ENCODE assay signal across 29 cellular contexts in genomic region chr3:71172176-71172575, GRCh38.
DNase-seq lines count a peak whose midpoint lies in the region; ATAC-seq, FAIRE-seq and TF ChIP-seq lines count a peak whose summit lies in the region.
"Had no signal": no experiment of that assay in that cellular context is flagged by ENCODE, and none has a peak within 500 bp of the region (broad histone marks: within the 10 kb centered on the region; RNA-seq: fewer than 3 reads in every experiment).

No MANE protein-coding gene starts in this region.

- no peak overlapping the region for H3K27ac ChIP-seq in CD8-positive, alpha-beta T cell (ENCODE audit: low read depth, low read length)
- H3K27ac ChIP-seq in astrocyte (ENCODE audit: low read depth, low read length) (peak overlapping the region; percentile 81), subcutaneous abdominal adipose tissue (ENCODE audit: low read depth, low read length) (peak overlapping the region; percentile 89)
- H3K27ac ChIP-seq: epithelial cell of prostate had no signal

- H4K20me1 ChIP-seq in astrocyte (ENCODE audit: insufficient read depth, low read length) = no peaks in the 10 kb centered on the region

- ATAC-seq in CD8-positive, alpha-beta T cell = no peak
- ATAC-seq: activated T-cell treated with anti-CD3 and anti-CD28 coated beads, Interleukin-2, amount 50 U/mL, for 72 hours; natural killer cell treated with Interleukin-12 subunit alpha and Interleukin-12 subunit beta and Interleukin-15 and Interleukin-18, amount 100 ng/mL, for 72 hours had no signal

- no peak for DNase-seq in CD8-positive, alpha-beta T cell
- no peak for DNase-seq in astrocyte (ENCODE audit: low read depth)
- DNase-seq in nephron progenitor cell = no peak
- no peak for DNase-seq in CD14-positive monocyte (ENCODE audit: low spot score)
- DNase-seq in NCI-H187 (lab: John Stamatoyannopoulos, UW) = no peak
- no peak for DNase-seq in NCI-H2029 (lab: John Stamatoyannopoulos, UW)
- DNase-seq: activated CD4-positive, alpha-beta T cell treated with anti-CD3 and anti-CD28 coated beads for 4 hours; activated naive CD4-positive, alpha-beta T cell treated with Interleukin-2 at 50 U/mL for 16 hours; activated T-cell treated with anti-CD3 and anti-CD28 coated beads, Interleukin-2, amount 50 U/mL, for 72 hours; CD4-positive, alpha-beta memory T cell; cerebellar nuclear complex; DMS53; GOT3; hypothalamus; islet precursor cell; left ventricle myocardium superior; NCI-H1105 treated with DMSO at 0.1 percent for 48 hours; NCI-H2081; NCI-H345; NCI-H82; posterior cingulate gyrus; SK-N-SH; T-helper 2 cell had no signal

- H3K9me3 ChIP-seq in CD8-positive, alpha-beta T cell (ENCODE audit: low read length) = no peaks in the 10 kb centered on the region
- H3K9me3 ChIP-seq in astrocyte (ENCODE audit: insufficient read depth, low read depth, low read length) = no peaks in the 10 kb centered on the region
- no peaks in the 10 kb centered on the region for H3K9me3 ChIP-seq in subcutaneous abdominal adipose tissue (ENCODE audit: control insufficient read depth in 5 of 5, low read length in 5 of 5)
- H3K9me3 ChIP-seq: SK-N-SH had no signal

- H3K4me3 ChIP-seq in CD8-positive, alpha-beta T cell (ENCODE audit: low read depth, low read length) = no peak overlapping the region
- H3K4me3 ChIP-seq in astrocyte (ENCODE audit: insufficient read depth, low read depth, low read length) (no peak overlapping the region), subcutaneous abdominal adipose tissue (ENCODE audit: low read depth in 1 of 5, low read length in 5 of 5) (peak overlapping the region in 1 of 5 donors; percentile 24)

- H3K27me3 ChIP-seq in CD8-positive, alpha-beta T cell (ENCODE audit: insufficient read depth, low read length) = no peaks in the 10 kb centered on the region
- no peaks in the 10 kb centered on the region for H3K27me3 ChIP-seq in astrocyte (ENCODE audit: insufficient read depth, low read length)
- H3K27me3 ChIP-seq in subcutaneous abdominal adipose tissue (ENCODE audit: control insufficient read depth in 5 of 5, insufficient read depth in 4 of 5, low read length in 5 of 5) = no peaks in the 10 kb centered on the region

- peak overlapping the region; percentile 52 for H3K27ac Mint-ChIP-seq in CD8-positive, alpha-beta T cell
- H3K27ac Mint-ChIP-seq in astrocyte (ENCODE audit: unreplicated experiment) = peak overlapping the region; percentile 92
- peak overlapping the region; percentile 76 for H3K27ac Mint-ChIP-seq in nephron progenitor cell
- H3K27ac Mint-ChIP-seq in CD14-positive monocyte = no peak overlapping the region
- H3K27ac Mint-ChIP-seq: natural killer cell treated with Interleukin-12 subunit alpha and Interleukin-12 subunit beta and Interleukin-15 and Interleukin-18, amount 100 ng/mL, for 72 hours had no signal

- H3K79me2 ChIP-seq in astrocyte (ENCODE audit: insufficient read depth, low read length) = no peaks in the 10 kb centered on the region

- FAIRE-seq in astrocyte (lab: Jason Lieb, UNC) = peak; percentile 55
- FAIRE-seq: frontal cortex, G401.6, urothelium cell line had no signal

- CTCF ChIA-PET in CD8-positive, alpha-beta T cell (lab: Charles Lee) = no interaction called here

- peaks cover 53% of the 10 kb centered on the region for H3K4me1 Mint-ChIP-seq in CD8-positive, alpha-beta T cell (ENCODE audit: low read depth)
- H3K4me1 Mint-ChIP-seq in astrocyte (ENCODE audit: low read depth, unreplicated experiment) = peaks cover 36% of the 10 kb centered on the region
- H3K4me1 Mint-ChIP-seq in nephron progenitor cell = peaks cover 91% of the 10 kb centered on the region
- H3K4me1 Mint-ChIP-seq in CD14-positive monocyte = peaks cover 21% of the 10 kb centered on the region

- no peak for TF ChIP-seq CTCF in CD8-positive, alpha-beta T cell (IDR thresholded peaks at IDR 0.05)
- TF ChIP-seq CTCF in astrocyte (IDR thresholded peaks at IDR 0.05; ENCODE audit: insufficient read depth, low read depth, low read length) (no peak), nephron progenitor cell (IDR thresholded peaks at IDR 0.05) (no peak), CD14-positive monocyte (IDR thresholded peaks at IDR 0.05) (no peak)

- H3K4me1 ChIP-seq in CD8-positive, alpha-beta T cell (ENCODE audit: insufficient read depth, low read length) = peaks cover 6% of the 10 kb centered on the region
- H3K4me1 ChIP-seq in astrocyte (ENCODE audit: insufficient read depth, low read length) (peaks cover 42% of the 10 kb centered on the region), subcutaneous abdominal adipose tissue (ENCODE audit: control insufficient read depth in 5 of 5, insufficient read depth in 5 of 5, low read length in 5 of 5) (peaks cover 0 to 28% (median 14%) of the 10 kb centered on the region in 5 donors)

- peak overlapping the region; percentile 40 for H3K4me2 ChIP-seq in astrocyte (ENCODE audit: low read length)
- H3K4me2 ChIP-seq: SK-N-SH had no signal

- H3K36me3 Mint-ChIP-seq in CD8-positive, alpha-beta T cell = peaks cover 76% of the 10 kb centered on the region
- H3K36me3 Mint-ChIP-seq in astrocyte (ENCODE audit: low read depth, unreplicated experiment) (peaks cover 19% of the 10 kb centered on the region), nephron progenitor cell (ENCODE audit: low read depth) (peaks cover 24% of the 10 kb centered on the region), CD14-positive monocyte (peaks cover 30 to 33% of the 10 kb centered on the region in 2 donors)
- H3K36me3 Mint-ChIP-seq: natural killer cell treated with Interleukin-12 subunit alpha and Interleukin-12 subunit beta and Interleukin-15 and Interleukin-18, amount 100 ng/mL, for 72 hours had no signal

- POLR2A ChIA-PET in CD8-positive, alpha-beta T cell (lab: Charles Lee) = no interaction called here

- intact Hi-C loops in CD8-positive, alpha-beta T cell (cut with DNase I, micrococcal nuclease) = no loop called here
- intact Hi-C loops in CD14-positive monocyte (cut with micrococcal nuclease) = no loop called here

- H3K9me3 Mint-ChIP-seq in CD8-positive, alpha-beta T cell = no peaks in the 10 kb centered on the region
- H3K9me3 Mint-ChIP-seq in astrocyte (ENCODE audit: unreplicated experiment) = no peaks in the 10 kb centered on the region
- peaks cover under 1% of the 10 kb centered on the region for H3K9me3 Mint-ChIP-seq in nephron progenitor cell
- no peaks in the 10 kb centered on the region for H3K9me3 Mint-ChIP-seq in CD14-positive monocyte
- H3K9me3 Mint-ChIP-seq: activated T-cell treated with anti-CD3 and anti-CD28 coated beads, Interleukin-2, amount 50 U/mL, for 72 hours; CD4-positive, alpha-beta memory T cell; natural killer cell treated with Interleukin-12 subunit alpha and Interleukin-12 subunit beta and Interleukin-15 and Interleukin-18, amount 100 ng/mL, for 72 hours had no signal

- H3K27me3 Mint-ChIP-seq in CD8-positive, alpha-beta T cell (ENCODE audit: low read depth) = no peaks in the 10 kb centered on the region
- H3K27me3 Mint-ChIP-seq in astrocyte (ENCODE audit: low read depth, unreplicated experiment) (no peaks in the 10 kb centered on the region), nephron progenitor cell (ENCODE audit: low read depth, poor library complexity) (peaks cover 3% of the 10 kb centered on the region), CD14-positive monocyte (ENCODE audit: low read depth in 3 of 3) (peaks cover 0 to 1% (median 1%) of the 10 kb centered on the region in 3 donors)
- H3K27me3 Mint-ChIP-seq: CD4-positive, alpha-beta memory T cell; natural killer cell treated with Interleukin-12 subunit alpha and Interleukin-12 subunit beta and Interleukin-15 and Interleukin-18, amount 100 ng/mL, for 72 hours had no signal

- H2AFZ ChIP-seq in astrocyte (ENCODE audit: low read depth, low read length) = no peak overlapping the region

- H3K4me3 Mint-ChIP-seq in CD8-positive, alpha-beta T cell = no peak overlapping the region
- H3K4me3 Mint-ChIP-seq in astrocyte (ENCODE audit: unreplicated experiment) = no peak overlapping the region
- no peak overlapping the region for H3K4me3 Mint-ChIP-seq in nephron progenitor cell
- no peak overlapping the region for H3K4me3 Mint-ChIP-seq in CD14-positive monocyte
- H3K4me3 Mint-ChIP-seq: activated T-cell treated with anti-CD3 and anti-CD28 coated beads, Interleukin-2, amount 50 U/mL, for 72 hours; CD4-positive, alpha-beta memory T cell; natural killer cell treated with Interleukin-12 subunit alpha and Interleukin-12 subunit beta and Interleukin-15 and Interleukin-18, amount 100 ng/mL, for 72 hours had no signal

- peak overlapping the region; percentile 49 for H3K9ac ChIP-seq in astrocyte (ENCODE audit: low read length)
- H3K9ac ChIP-seq in subcutaneous abdominal adipose tissue (ENCODE audit: low read length in 5 of 5) = peak overlapping the region in 2 of 5 donors; percentile 21 to 68
- H3K9ac ChIP-seq: SK-N-SH had no signal

- H3K36me3 ChIP-seq in CD8-positive, alpha-beta T cell (ENCODE audit: insufficient read depth, low read length) = peaks cover 25% of the 10 kb centered on the region
- peaks cover under 1% of the 10 kb centered on the region for H3K36me3 ChIP-seq in astrocyte (ENCODE audit: insufficient read depth, low read length)
- no peaks in the 10 kb centered on the region for H3K36me3 ChIP-seq in subcutaneous abdominal adipose tissue (ENCODE audit: control insufficient read depth in 5 of 5, insufficient read depth in 5 of 5, low read length in 5 of 5)

Comparison
In these comparisons a context has a peak if more than half of its experiments do, and no peak if none do; other contexts are left out.
1. H3K27ac Mint-ChIP-seq: peak in CD8-positive, alpha-beta T cell (single experiment), astrocyte (single experiment) and nephron progenitor cell (single experiment); none in CD14-positive monocyte (0 of 7).